In the genomic region with DNA sequence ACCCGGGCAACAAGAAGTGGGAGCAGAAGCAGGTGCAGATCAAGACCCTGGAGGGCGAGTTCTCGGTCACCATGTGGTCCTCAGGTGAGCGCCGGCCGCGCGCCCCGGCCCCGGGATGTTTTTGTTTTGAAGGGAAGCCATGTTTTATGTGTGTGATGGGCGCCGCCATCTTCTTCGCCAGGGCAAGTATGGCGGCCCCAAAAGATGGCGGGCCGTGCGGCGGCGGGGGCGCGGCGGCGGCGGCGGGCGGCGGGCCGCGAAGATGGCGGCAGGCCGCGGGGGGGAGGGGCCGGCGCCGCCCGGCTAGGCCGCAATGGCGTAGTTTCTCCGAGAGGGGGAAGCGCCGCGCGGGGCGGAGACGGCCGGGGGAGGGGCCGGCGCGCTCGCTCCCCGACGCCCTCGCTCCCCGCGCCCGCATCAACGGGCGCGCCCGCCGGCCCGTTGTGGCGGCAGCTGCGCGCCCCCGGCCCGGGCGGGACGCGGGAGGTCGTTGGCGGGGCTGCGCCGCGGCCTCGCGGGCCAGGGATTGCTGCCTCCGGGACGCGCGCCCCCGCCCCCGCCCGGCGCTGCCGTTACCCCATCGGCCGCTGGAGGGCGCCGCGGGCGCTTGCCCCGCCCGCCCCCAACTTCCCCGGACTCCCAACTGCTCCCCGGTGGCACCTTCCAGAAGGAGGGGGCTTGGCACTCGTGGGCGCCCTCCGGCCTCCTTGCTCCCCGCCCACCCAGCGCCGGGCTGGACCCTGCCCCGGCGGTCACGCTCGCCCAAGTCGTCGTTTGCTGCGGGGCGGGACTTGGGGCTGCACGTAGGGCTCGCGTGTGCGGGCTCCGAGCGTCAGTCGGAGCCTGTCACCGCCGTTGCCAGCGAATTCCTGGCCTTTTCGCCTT, we compare ENCODE assay signal across 1 cellular context.
A peak's percentile ranks its signal among the peaks of the same experiment; 100 is the strongest.
TF ChIP-seq lines count a peak whose summit lies in the region.

No MANE protein-coding gene starts in this region.

TF ChIP-seq in K562, 482 proteins besides CTCF, POLR2A, EP300 and RAD21 (continued from another document and continues in another):
- TF ChIP-seq, protein P1, sequence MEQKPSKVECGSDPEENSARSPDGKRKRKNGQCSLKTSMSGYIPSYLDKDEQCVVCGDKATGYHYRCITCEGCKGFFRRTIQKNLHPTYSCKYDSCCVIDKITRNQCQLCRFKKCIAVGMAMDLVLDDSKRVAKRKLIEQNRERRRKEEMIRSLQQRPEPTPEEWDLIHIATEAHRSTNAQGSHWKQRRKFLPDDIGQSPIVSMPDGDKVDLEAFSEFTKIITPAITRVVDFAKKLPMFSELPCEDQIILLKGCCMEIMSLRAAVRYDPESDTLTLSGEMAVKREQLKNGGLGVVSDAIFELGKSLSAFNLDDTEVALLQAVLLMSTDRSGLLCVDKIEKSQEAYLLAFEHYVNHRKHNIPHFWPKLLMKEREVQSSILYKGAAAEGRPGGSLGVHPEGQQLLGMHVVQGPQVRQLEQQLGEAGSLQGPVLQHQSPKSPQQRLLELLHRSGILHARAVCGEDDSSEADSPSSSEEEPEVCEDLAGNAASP (IDR thresholded peaks at IDR 0.05) = no peak
- TF ChIP-seq HLTF (IDR thresholded peaks at IDR 0.05) (no peak), CSDE1 (IDR thresholded peaks at IDR 0.05) (no peak), MCM2 (IDR thresholded peaks at IDR 0.05; ENCODE audit: low read depth) (no peak), ZNF77 (CRISPR knock-in tag; IDR thresholded peaks at IDR 0.05) (no peak), FOXA1 (IDR thresholded peaks at IDR 0.05; ENCODE audit: borderline replicate concordance) (no peak), CEBPB (tag; IDR thresholded peaks at IDR 0.05) (no peak), MTA1 (IDR thresholded peaks at IDR 0.05; ENCODE audit: borderline replicate concordance) (no peak), ERF (CRISPR knock-in tag; IDR thresholded peaks at IDR 0.05) (no peak), RBBP5 (IDR thresholded peaks at IDR 0.05; ENCODE audit: borderline replicate concordance, insufficient read depth, low read length, poor library complexity, severe bottlenecking) (peak; percentile 52), XRCC5 (IDR thresholded peaks at IDR 0.05; ENCODE audit: low read depth, low read length) (no peak), TAF9B (IDR thresholded peaks at IDR 0.05; ENCODE audit: partially characterized antibody) (no peak), MAZ (CRISPR knock-in tag; conservative IDR thresholded peaks at IDR 0.05 in 1 of 2, IDR thresholded peaks at IDR 0.05 in 1 of 2) (peak; percentile 68 to 79), SIN3A (IDR thresholded peaks at IDR 0.05; ENCODE audit: borderline replicate concordance in 2 of 2, control insufficient read depth in 1 of 2, low read depth in 2 of 2, low read length in 2 of 2) (peak; percentile 56 to 60; a peak in 2 of 4 replicates), TRIM24 (IDR thresholded peaks at IDR 0.05) (no peak), FIP1L1 (IDR thresholded peaks at IDR 0.05; ENCODE audit: low read depth, low read length, poor library complexity, severe bottlenecking) (no peak), TEAD1 (CRISPR knock-in tag; IDR thresholded peaks at IDR 0.05) (0 out of 4 replicates have a peak, but pooled peaks of 1 of the 2 experiments have one; percentile 41), SMARCC2 (IDR thresholded peaks at IDR 0.05; ENCODE audit: low read depth) (0 out of 2 replicates have a peak, but pooled peaks have one; percentile 35), ETV1 (tag; conservative IDR thresholded peaks at IDR 0.05; ENCODE audit: low read depth) (no peak), PHF21A (IDR thresholded peaks at IDR 0.05; ENCODE audit: borderline replicate concordance, low read depth) (no peak)
- TF ChIP-seq, protein P2, sequence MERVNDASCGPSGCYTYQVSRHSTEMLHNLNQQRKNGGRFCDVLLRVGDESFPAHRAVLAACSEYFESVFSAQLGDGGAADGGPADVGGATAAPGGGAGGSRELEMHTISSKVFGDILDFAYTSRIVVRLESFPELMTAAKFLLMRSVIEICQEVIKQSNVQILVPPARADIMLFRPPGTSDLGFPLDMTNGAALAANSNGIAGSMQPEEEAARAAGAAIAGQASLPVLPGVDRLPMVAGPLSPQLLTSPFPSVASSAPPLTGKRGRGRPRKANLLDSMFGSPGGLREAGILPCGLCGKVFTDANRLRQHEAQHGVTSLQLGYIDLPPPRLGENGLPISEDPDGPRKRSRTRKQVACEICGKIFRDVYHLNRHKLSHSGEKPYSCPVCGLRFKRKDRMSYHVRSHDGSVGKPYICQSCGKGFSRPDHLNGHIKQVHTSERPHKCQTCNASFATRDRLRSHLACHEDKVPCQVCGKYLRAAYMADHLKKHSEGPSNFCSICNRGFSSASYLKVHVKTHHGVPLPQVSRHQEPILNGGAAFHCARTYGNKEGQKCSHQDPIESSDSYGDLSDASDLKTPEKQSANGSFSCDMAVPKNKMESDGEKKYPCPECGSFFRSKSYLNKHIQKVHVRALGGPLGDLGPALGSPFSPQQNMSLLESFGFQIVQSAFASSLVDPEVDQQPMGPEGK (CRISPR knock-in tag; IDR thresholded peaks at IDR 0.05; ENCODE audit: borderline replicate concordance) = no peak
- TF ChIP-seq, protein P3, sequence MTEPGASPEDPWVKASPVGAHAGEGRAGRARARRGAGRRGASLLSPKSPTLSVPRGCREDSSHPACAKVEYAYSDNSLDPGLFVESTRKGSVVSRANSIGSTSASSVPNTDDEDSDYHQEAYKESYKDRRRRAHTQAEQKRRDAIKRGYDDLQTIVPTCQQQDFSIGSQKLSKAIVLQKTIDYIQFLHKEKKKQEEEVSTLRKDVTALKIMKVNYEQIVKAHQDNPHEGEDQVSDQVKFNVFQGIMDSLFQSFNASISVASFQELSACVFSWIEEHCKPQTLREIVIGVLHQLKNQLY (CRISPR knock-in tag; conservative IDR thresholded peaks at IDR 0.05) = no peak
- TF ChIP-seq, protein P4, sequence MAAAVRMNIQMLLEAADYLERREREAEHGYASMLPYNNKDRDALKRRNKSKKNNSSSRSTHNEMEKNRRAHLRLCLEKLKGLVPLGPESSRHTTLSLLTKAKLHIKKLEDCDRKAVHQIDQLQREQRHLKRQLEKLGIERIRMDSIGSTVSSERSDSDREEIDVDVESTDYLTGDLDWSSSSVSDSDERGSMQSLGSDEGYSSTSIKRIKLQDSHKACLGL (CRISPR knock-in tag; IDR thresholded peaks at IDR 0.05; ENCODE audit: borderline replicate concordance, poor library complexity, severe bottlenecking) = peak; percentile 26
- TF ChIP-seq, protein P5, sequence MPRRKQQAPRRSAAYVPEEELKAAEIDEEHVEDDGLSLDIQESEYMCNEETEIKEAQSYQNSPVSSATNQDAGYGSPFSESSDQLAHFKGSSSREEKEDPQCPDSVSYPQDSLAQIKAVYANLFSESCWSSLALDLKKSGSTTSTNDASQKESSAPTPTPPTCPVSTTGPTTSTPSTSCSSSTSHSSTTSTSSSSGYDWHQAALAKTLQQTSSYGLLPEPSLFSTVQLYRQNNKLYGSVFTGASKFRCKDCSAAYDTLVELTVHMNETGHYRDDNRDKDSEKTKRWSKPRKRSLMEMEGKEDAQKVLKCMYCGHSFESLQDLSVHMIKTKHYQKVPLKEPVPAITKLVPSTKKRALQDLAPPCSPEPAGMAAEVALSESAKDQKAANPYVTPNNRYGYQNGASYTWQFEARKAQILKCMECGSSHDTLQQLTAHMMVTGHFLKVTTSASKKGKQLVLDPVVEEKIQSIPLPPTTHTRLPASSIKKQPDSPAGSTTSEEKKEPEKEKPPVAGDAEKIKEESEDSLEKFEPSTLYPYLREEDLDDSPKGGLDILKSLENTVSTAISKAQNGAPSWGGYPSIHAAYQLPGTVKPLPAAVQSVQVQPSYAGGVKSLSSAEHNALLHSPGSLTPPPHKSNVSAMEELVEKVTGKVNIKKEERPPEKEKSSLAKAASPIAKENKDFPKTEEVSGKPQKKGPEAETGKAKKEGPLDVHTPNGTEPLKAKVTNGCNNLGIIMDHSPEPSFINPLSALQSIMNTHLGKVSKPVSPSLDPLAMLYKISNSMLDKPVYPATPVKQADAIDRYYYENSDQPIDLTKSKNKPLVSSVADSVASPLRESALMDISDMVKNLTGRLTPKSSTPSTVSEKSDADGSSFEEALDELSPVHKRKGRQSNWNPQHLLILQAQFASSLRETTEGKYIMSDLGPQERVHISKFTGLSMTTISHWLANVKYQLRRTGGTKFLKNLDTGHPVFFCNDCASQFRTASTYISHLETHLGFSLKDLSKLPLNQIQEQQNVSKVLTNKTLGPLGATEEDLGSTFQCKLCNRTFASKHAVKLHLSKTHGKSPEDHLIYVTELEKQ (CRISPR knock-in tag; IDR thresholded peaks at IDR 0.05) = no peak
- TF ChIP-seq, protein P6, sequence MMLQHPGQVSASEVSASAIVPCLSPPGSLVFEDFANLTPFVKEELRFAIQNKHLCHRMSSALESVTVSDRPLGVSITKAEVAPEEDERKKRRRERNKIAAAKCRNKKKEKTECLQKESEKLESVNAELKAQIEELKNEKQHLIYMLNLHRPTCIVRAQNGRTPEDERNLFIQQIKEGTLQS (IDR thresholded peaks at IDR 0.05) = no peak
- TF ChIP-seq, protein P6 (CRISPR knock-in tag; conservative IDR thresholded peaks at IDR 0.05) = no peak
- TF ChIP-seq, protein P7, sequence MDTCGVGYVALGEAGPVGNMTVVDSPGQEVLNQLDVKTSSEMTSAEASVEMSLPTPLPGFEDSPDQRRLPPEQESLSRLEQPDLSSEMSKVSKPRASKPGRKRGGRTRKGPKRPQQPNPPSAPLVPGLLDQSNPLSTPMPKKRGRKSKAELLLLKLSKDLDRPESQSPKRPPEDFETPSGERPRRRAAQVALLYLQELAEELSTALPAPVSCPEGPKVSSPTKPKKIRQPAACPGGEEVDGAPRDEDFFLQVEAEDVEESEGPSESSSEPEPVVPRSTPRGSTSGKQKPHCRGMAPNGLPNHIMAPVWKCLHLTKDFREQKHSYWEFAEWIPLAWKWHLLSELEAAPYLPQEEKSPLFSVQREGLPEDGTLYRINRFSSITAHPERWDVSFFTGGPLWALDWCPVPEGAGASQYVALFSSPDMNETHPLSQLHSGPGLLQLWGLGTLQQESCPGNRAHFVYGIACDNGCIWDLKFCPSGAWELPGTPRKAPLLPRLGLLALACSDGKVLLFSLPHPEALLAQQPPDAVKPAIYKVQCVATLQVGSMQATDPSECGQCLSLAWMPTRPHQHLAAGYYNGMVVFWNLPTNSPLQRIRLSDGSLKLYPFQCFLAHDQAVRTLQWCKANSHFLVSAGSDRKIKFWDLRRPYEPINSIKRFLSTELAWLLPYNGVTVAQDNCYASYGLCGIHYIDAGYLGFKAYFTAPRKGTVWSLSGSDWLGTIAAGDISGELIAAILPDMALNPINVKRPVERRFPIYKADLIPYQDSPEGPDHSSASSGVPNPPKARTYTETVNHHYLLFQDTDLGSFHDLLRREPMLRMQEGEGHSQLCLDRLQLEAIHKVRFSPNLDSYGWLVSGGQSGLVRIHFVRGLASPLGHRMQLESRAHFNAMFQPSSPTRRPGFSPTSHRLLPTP (IDR thresholded peaks at IDR 0.05; ENCODE audit: borderline replicate concordance, extremely low read depth, insufficient read length) = no peak
- TF ChIP-seq, protein P8, sequence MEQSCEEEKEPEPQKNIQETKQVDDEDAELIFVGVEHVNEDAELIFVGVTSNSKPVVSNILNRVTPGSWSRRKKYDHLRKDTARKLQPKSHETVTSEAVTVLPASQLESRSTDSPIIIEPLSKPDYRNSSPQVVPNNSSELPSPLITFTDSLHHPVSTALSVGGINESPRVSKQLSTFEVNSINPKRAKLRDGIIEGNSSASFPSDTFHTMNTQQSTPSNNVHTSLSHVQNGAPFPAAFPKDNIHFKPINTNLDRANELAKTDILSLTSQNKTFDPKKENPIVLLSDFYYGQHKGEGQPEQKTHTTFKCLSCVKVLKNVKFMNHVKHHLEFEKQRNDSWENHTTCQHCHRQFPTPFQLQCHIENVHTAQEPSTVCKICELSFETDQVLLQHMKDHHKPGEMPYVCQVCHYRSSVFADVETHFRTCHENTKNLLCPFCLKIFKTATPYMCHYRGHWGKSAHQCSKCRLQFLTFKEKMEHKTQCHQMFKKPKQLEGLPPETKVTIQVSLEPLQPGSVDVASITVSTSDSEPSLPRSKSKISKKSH (CRISPR knock-in tag; IDR thresholded peaks at IDR 0.05) = no peak
- TF ChIP-seq, protein P9, sequence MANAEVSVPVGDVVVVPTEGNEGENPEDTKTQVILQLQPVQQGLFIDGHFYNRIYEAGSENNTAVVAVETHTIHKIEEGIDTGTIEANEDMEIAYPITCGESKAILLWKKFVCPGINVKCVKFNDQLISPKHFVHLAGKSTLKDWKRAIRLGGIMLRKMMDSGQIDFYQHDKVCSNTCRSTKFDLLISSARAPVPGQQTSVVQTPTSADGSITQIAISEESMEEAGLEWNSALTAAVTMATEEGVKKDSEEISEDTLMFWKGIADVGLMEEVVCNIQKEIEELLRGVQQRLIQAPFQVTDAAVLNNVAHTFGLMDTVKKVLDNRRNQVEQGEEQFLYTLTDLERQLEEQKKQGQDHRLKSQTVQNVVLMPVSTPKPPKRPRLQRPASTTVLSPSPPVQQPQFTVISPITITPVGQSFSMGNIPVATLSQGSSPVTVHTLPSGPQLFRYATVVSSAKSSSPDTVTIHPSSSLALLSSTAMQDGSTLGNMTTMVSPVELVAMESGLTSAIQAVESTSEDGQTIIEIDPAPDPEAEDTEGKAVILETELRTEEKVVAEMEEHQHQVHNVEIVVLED (CRISPR knock-in tag; IDR thresholded peaks at IDR 0.05) = peak; percentile 52; the same call in 1 of the 2 replicates
- TF ChIP-seq, protein P10, sequence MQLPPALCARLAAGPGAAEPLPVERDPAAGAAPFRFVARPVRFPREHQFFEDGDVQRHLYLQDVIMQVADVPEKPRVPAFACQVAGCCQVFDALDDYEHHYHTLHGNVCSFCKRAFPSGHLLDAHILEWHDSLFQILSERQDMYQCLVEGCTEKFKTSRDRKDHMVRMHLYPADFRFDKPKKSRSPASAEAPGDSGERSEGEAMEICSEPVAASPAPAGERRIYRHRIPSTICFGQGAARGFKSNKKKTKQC (CRISPR knock-in tag; IDR thresholded peaks at IDR 0.05) = peak; percentile 11; the same call in 1 of the 2 replicates
